ENCODE assay signal across 8 cellular contexts in genomic region chrX:119693032-119693995, GRCh38. TPM values are rescaled to one million over a fixed set of nuclear protein-coding genes. Genes with fewer than 3 reads are reported as not detected.
A peak's percentile ranks its signal among the peaks of the same experiment; 100 is the strongest.
DNase-seq lines count a peak whose midpoint lies in the region; ATAC-seq and TF ChIP-seq lines count a peak whose summit lies in the region.

Gene SEPTIN6 (minus strand): TSS chrX:119693168. CDS start chrX:119693105, 63 bp downstream.

- intact Hi-C loops in testis (cut with DNase I; ENCODE audit: low total_unique reads), result no loop called here

- H3K27ac Mint-ChIP-seq in IgD-negative memory B cell, result peak within 1 kb of the TSS; percentile 92 to 97 (median 93)

- H3K27me3 ChIP-seq in SJCRH30 (no peaks in the 10 kb centered on the region), testis (no peaks in the 10 kb centered on the region)

- H3K36me3 ChIP-seq in SJCRH30 (no peaks in the 10 kb centered on the region), testis (ENCODE audit: low read depth, missing control alignments) (no peaks in the 10 kb centered on the region)

- peaks cover 35 to 52% (median 49%) of the 10 kb centered on the region in 3 donors for H3K4me1 Mint-ChIP-seq in IgD-negative memory B cell

- no peaks in the 10 kb centered on the region for H3K36me3 Mint-ChIP-seq in IgD-negative memory B cell

- peaks cover 8% of the 10 kb centered on the region for H3K27me3 Mint-ChIP-seq in IgD-negative memory B cell

- H3K9me3 Mint-ChIP-seq in IgD-negative memory B cell, result no peaks in the 10 kb centered on the region

- H3K27ac ChIP-seq in SJCRH30 (peak within 1 kb of the TSS; percentile 76), testis (peak within 1 kb of the TSS; percentile 66 to 77)

- H3K4me3 Mint-ChIP-seq in IgD-negative memory B cell, result peak within 1 kb of the TSS; percentile 96 to 100 (median 99)

- 0% methylated on average over 22 of the region's 59 CpGs; no CpG with 5 or more reads in 1 of the 2 donors for WGBS in testis, 2 donors

- no peak for TF ChIP-seq CTCF in testis (IDR thresholded peaks at IDR 0.05)

- TF ChIP-seq POLR2A in testis (IDR thresholded peaks at IDR 0.05), result no peak

- H3K9me3 ChIP-seq in SJCRH30 (replicated peaks) (no peaks in the 10 kb centered on the region), testis (no peaks in the 10 kb centered on the region)

- H3K4me1 ChIP-seq in SJCRH30, result peaks cover 4% of the 10 kb centered on the region; the same call in 1 of the 2 replicates
- H3K4me1 ChIP-seq in testis, result no peaks in the 10 kb centered on the region

- peak within 1 kb of the TSS; percentile 96 for H3K4me3 ChIP-seq in SJCRH30
- peak within 1 kb of the TSS; percentile 63 to 87 for H3K4me3 ChIP-seq in testis

- peak; percentile 61 for ATAC-seq in GM21528 (IDR thresholded peaks at IDR 0.05; ENCODE audit: low FRiP score, unreplicated experiment)

- peak; percentile 44 for DNase-seq in DMS79 treated with DMSO at 0.1 percent for 48 hours (lab: John Stamatoyannopoulos, UW)
- peak; percentile 92 to 93 for DNase-seq in SJCRH30
- peak; percentile 72 for DNase-seq in activated gamma-delta T cell (lab: John Stamatoyannopoulos, UW)
- peak; percentile 68 for DNase-seq in germinal center (ENCODE audit: low spot score)
- peak; percentile 54 for DNase-seq in occipital lobe (lab: John Stamatoyannopoulos, UW)
- DNase-seq in testis, result peak; percentile 85

RNA-seq across cellular contexts. Expression of gene SEPTIN6, which starts in this region (rescaled TPM):
- polyA plus RNA-seq in IgD-negative memory B cell (241 TPM), testis (ENCODE audit: insufficient read depth, low read depth, low replicate concordance) (80.2 TPM)
- 70.9 and 73.8 TPM in 2 replicates for total RNA-seq in SJCRH30 (2014; rRNA removed; shearing (Covaris generic))
- total RNA-seq in occipital lobe (43.0 TPM), testis (100 to 1,000 TPM; 187 to 250 TPM)

Comparison
In these comparisons a context has a peak if more than half of its experiments do, and no peak if none do; other contexts are left out.
1. Peak in every context shown above with its lines: DNase-seq, ATAC-seq, H3K4me3 ChIP-seq and H3K27ac ChIP-seq.